Comparison of ENCODE assay signal across 8 cellular contexts in the genomic region with DNA sequence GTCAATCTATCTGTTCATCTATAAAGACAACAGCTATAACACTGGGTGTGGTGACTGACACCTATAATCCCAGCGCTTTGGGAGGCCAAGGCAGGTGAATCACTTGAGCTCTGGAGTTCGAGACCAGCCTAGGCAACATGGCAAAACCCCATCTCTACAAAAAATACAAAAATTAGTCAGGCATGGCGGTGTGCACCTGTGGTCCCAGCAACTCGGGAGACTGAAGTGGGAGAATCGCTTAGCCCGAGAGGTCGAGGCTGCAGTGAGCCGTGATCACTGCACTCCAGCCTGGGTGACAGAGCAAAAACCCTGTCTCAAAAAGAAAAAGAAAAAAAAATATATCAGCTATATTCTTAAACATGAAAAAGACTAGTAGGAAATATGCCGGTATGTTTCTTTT. TPM values are rescaled to one million over a fixed set of nuclear protein-coding genes. Genes with fewer than 3 reads are reported as not detected.
DNase-seq lines count a peak whose midpoint lies in the region; ATAC-seq and TF ChIP-seq lines count a peak whose summit lies in the region.
"Not testable (repeated sequence)": the region's sequence is repeated elsewhere in the genome, so short reads cannot be mapped to it uniquely, and the experiment has no call there.

No MANE protein-coding gene starts in this region.

- intact Hi-C loops in left lung (cut with DNase I); stomach (cut with DNase I; ENCODE audit: low total_unique reads): not testable (repeated sequence)

- H3K4me2 ChIP-seq in osteoblast (ENCODE audit: insufficient read depth, low read length): peak overlapping the region; percentile 92

- 61 to 71% (median 70%) methylated on average over 9 of the region's 9 CpGs for WGBS in stomach, 5 donors

- not testable (repeated sequence) for H3K27me3 ChIP-seq in left lung; osteoblast (ENCODE audit: insufficient read depth, low read length); stomach

- ATAC-seq in left lung: not testable (repeated sequence)

- TF ChIP-seq CTCF in AG10803 (conservative IDR thresholded peaks at IDR 0.05; ENCODE audit: low read length); HFFc6 (IDR thresholded peaks at IDR 0.05); endothelial cell (IDR thresholded peaks at IDR 0.05; ENCODE audit: unreplicated experiment); left lung (IDR thresholded peaks at IDR 0.05); osteoblast (IDR thresholded peaks at IDR 0.05; ENCODE audit: extremely low read depth, low read depth, low read length); stomach (IDR thresholded peaks at IDR 0.05): not testable (repeated sequence)

- H3K36me3 Mint-ChIP-seq in HFFc6 (ENCODE audit: low read depth): not testable (repeated sequence)
- peaks cover 10% of the 10 kb centered on the region for H3K36me3 Mint-ChIP-seq in T-helper 2 cell treated with Interferon-gamma antibody and Interleukin-4, amounts not matched to agents 5 μg/mL and 100 μg/mL, for 36 hours (ENCODE audit: low read depth)
- H3K36me3 Mint-ChIP-seq in activated naive CD8-positive, alpha-beta T cell treated with anti-CD3 and anti-CD28 coated beads for 36 hours: peaks cover 13% of the 10 kb centered on the region
- peaks cover 10% of the 10 kb centered on the region for H3K36me3 Mint-ChIP-seq in endothelial cell (ENCODE audit: low read depth, unreplicated experiment)

- peaks cover 100% of the 10 kb centered on the region for H3K79me2 ChIP-seq in osteoblast (ENCODE audit: insufficient read depth, low read length)

- not testable (repeated sequence) for TF ChIP-seq EP300 in stomach (IDR thresholded peaks at IDR 0.05)

- H3K27me3 Mint-ChIP-seq in HFFc6 (ENCODE audit: insufficient read depth); T-helper 2 cell treated with Interferon-gamma antibody and Interleukin-4, amounts not matched to agents 5 μg/mL and 100 μg/mL, for 36 hours (ENCODE audit: low read depth); activated naive CD8-positive, alpha-beta T cell treated with anti-CD3 and anti-CD28 coated beads for 36 hours: not testable (repeated sequence)
- peaks cover 11% of the 10 kb centered on the region for H3K27me3 Mint-ChIP-seq in endothelial cell (ENCODE audit: unreplicated experiment)

- H3K9me3 Mint-ChIP-seq in HFFc6; T-helper 2 cell treated with Interferon-gamma antibody and Interleukin-4, amounts not matched to agents 5 μg/mL and 100 μg/mL, for 36 hours; activated naive CD8-positive, alpha-beta T cell treated with anti-CD3 and anti-CD28 coated beads for 36 hours; endothelial cell (ENCODE audit: unreplicated experiment): not testable (repeated sequence)

- peaks cover 35% of the 10 kb centered on the region for H4K20me1 ChIP-seq in osteoblast (ENCODE audit: insufficient read depth, low read length)

- H3K4me3 Mint-ChIP-seq in HFFc6: peak overlapping the region; percentile 96
- peak overlapping the region; percentile 82 for H3K4me3 Mint-ChIP-seq in T-helper 2 cell treated with Interferon-gamma antibody and Interleukin-4, amounts not matched to agents 5 μg/mL and 100 μg/mL, for 36 hours
- H3K4me3 Mint-ChIP-seq in activated naive CD8-positive, alpha-beta T cell treated with anti-CD3 and anti-CD28 coated beads for 36 hours: peak overlapping the region; percentile 61
- not testable (repeated sequence) for H3K4me3 Mint-ChIP-seq in endothelial cell (ENCODE audit: unreplicated experiment)

- H3K27ac Mint-ChIP-seq in HFFc6: peak overlapping the region; percentile 92
- H3K27ac Mint-ChIP-seq in T-helper 2 cell treated with Interferon-gamma antibody and Interleukin-4, amounts not matched to agents 5 μg/mL and 100 μg/mL, for 36 hours: peak overlapping the region; percentile 94
- peak overlapping the region; percentile 92 for H3K27ac Mint-ChIP-seq in activated naive CD8-positive, alpha-beta T cell treated with anti-CD3 and anti-CD28 coated beads for 36 hours
- H3K27ac Mint-ChIP-seq in endothelial cell (ENCODE audit: unreplicated experiment): peak overlapping the region; percentile 61

- not testable (repeated sequence) for H3K36me3 ChIP-seq in left lung; osteoblast (ENCODE audit: insufficient read depth, low read length); stomach

- H3K4me1 ChIP-seq in left lung (peaks cover 85 to 99% of the 10 kb centered on the region in 2 donors), osteoblast (ENCODE audit: insufficient read depth, low read length) (peaks cover 87% of the 10 kb centered on the region), stomach (peaks cover 81 to 100% (median 92%) of the 10 kb centered on the region in 4 donors)

- TF ChIP-seq POLR2A in stomach (IDR thresholded peaks at IDR 0.05): not testable (repeated sequence)

- not testable (repeated sequence) for H2AFZ ChIP-seq in osteoblast (ENCODE audit: low read length)

- peak overlapping the region; percentile 40 for H3K4me3 ChIP-seq in AG10803 (ENCODE audit: low read length)
- not testable (repeated sequence) for H3K4me3 ChIP-seq in left lung
- peak overlapping the region; percentile 47 for H3K4me3 ChIP-seq in osteoblast (ENCODE audit: insufficient read depth, low read length)
- peak overlapping the region in 1 of 4 donors; percentile 28 for H3K4me3 ChIP-seq in stomach

- DNase-seq in AG10803 (ENCODE audit: low read depth); HFFc6; T-helper 2 cell treated with Interferon-gamma antibody and Interleukin-4, amounts not matched to agents 5 μg/mL and 100 μg/mL, for 36 hours (ENCODE audit: low spot score); activated naive CD8-positive, alpha-beta T cell treated with anti-CD3 and anti-CD28 coated beads for 36 hours; endothelial cell (ENCODE audit: low spot score); left lung; osteoblast (ENCODE audit: insufficient read length, low spot score, missing footprints); stomach: not testable (repeated sequence)

- H3K4me1 Mint-ChIP-seq in HFFc6 (ENCODE audit: low read depth) (peaks cover 95% of the 10 kb centered on the region), endothelial cell (ENCODE audit: unreplicated experiment) (peaks cover 75% of the 10 kb centered on the region)
- H3K4me1 Mint-ChIP-seq in T-helper 2 cell treated with Interferon-gamma antibody and Interleukin-4, amounts not matched to agents 5 μg/mL and 100 μg/mL, for 36 hours (ENCODE audit: low read depth): peaks cover 82% of the 10 kb centered on the region
- peaks cover 88% of the 10 kb centered on the region for H3K4me1 Mint-ChIP-seq in activated naive CD8-positive, alpha-beta T cell treated with anti-CD3 and anti-CD28 coated beads for 36 hours

- peak overlapping the region; percentile 98 to 99 for H3K27ac ChIP-seq in left lung
- peak overlapping the region; percentile 95 for H3K27ac ChIP-seq in osteoblast (ENCODE audit: low read depth, low read length)
- H3K27ac ChIP-seq in stomach: peak overlapping the region; percentile 77 to 99 (median 97)

- H3K9me3 ChIP-seq in left lung; osteoblast (ENCODE audit: low read depth, low read length); stomach: not testable (repeated sequence)

RNA-seq across cellular contexts. Expression of a gene that starts 6.7 kb away (rescaled TPM):
- total RNA-seq in HFFc6 (2021; fragmentation: NEBNext Ultra II Directional; extraction: Animal tissue kit (Norgen Biotek cat#: 25700)): 100 to 1,000 TPM in 4 of 6 experiments, 10 to 100 TPM in 2; 87.2 to 116 (median 106) TPM
- total RNA-seq in activated naive CD8-positive, alpha-beta T cell treated with anti-CD3 and anti-CD28 coated beads for 36 hours: 10 to 100 TPM; 33.5 to 35.0 TPM
- total RNA-seq in endothelial cell (ENCODE audit: unreplicated experiment) (86.7 TPM), left lung (100 to 1,000 TPM in 1 of 2 donors, 10 to 100 TPM in 1; 83.6 to 107 TPM), osteoblast (63.7 and 76.3 TPM in 2 replicates), stomach (100 to 1,000 TPM in 1 of 5 donors, 10 to 100 TPM in 3, 1 to 10 TPM in 1; 6.4 to 125 (median 25.0) TPM)
- polyA plus RNA-seq in stomach: 10 to 100 TPM; 23.4 to 31.4 (median 24.8) TPM
